Comparison of ENCODE assay signal across 12 cellular contexts in genomic region chr22:25566812-25567211, GRCh38. TPM values are rescaled to one million over a fixed set of nuclear protein-coding genes. Genes with fewer than 3 reads are reported as not detected.
DNase-seq lines count a peak whose midpoint lies in the region; ATAC-seq and TF ChIP-seq lines count a peak whose summit lies in the region.
"Had no signal": no experiment of that assay in that cellular context is flagged by ENCODE, and none has a peak within 500 bp of the region (broad histone marks: within the 10 kb centered on the region; RNA-seq: fewer than 3 reads in every experiment).

No MANE protein-coding gene starts in this region.

- CTCF ChIA-PET in naive thymus-derived CD4-positive, alpha-beta T cell (lab: Charles Lee): no interaction called here
- CTCF ChIA-PET in PC-3 (lab: Charles Lee): no interaction called here

- H3K36me3 ChIP-seq in DND-41 (ENCODE audit: insufficient read depth, low read length): no peaks in the 10 kb centered on the region
- no peaks in the 10 kb centered on the region for H3K36me3 ChIP-seq in HUES6 (ENCODE audit: control insufficient read depth, insufficient read depth, low read length)
- peaks cover 0 to 2% (median 0%) of the 10 kb centered on the region in 3 experiments for H3K36me3 ChIP-seq in naive thymus-derived CD4-positive, alpha-beta T cell (ENCODE audit: control insufficient read depth in 2 of 3, insufficient read depth in 3 of 3, low read length in 3 of 3)
- H3K36me3 ChIP-seq in PC-3 (ENCODE audit: low read depth, low read length): no peaks in the 10 kb centered on the region
- H3K36me3 ChIP-seq in Karpas-422 (ENCODE audit: insufficient read depth, low read length): no peaks in the 10 kb centered on the region
- H3K36me3 ChIP-seq: cardiac muscle cell, sigmoid colon had no signal

- H3F3A ChIP-seq in PC-3 (ENCODE audit: low read length, unreplicated experiment): no peaks in the 10 kb centered on the region

- H3K4me2 ChIP-seq in DND-41 (ENCODE audit: insufficient read depth, low read length) (peak overlapping the region; percentile 100; the same call in 1 of the 2 replicates), PC-3 (ENCODE audit: low read length) (no peak overlapping the region), Karpas-422 (ENCODE audit: low read depth, low read length, poor library complexity, severe bottlenecking) (no peak overlapping the region)

- peaks cover 0 to 25% (median 0%) of the 10 kb centered on the region in 5 donors for H3K27me3 Mint-ChIP-seq in naive thymus-derived CD4-positive, alpha-beta T cell

- peaks cover 36% of the 10 kb centered on the region for H3K4me1 ChIP-seq in DND-41 (ENCODE audit: insufficient read depth, low read length)
- H3K4me1 ChIP-seq in HUES6 (ENCODE audit: control insufficient read depth, insufficient read depth, low read length): peaks cover 39% of the 10 kb centered on the region
- peaks cover 4 to 11% of the 10 kb centered on the region in 2 donors for H3K4me1 ChIP-seq in naive thymus-derived CD4-positive, alpha-beta T cell (ENCODE audit: control insufficient read depth in 2 of 2, insufficient read depth in 2 of 2, low read length in 2 of 2)
- no peaks in the 10 kb centered on the region for H3K4me1 ChIP-seq in PC-3 (ENCODE audit: insufficient read depth, low read length)
- peaks cover 38% of the 10 kb centered on the region for H3K4me1 ChIP-seq in Karpas-422 (ENCODE audit: low read length)

- DNase-seq in DND-41 (no peak), G401 (ENCODE audit: low spot score) (no peak), PC-3 (no peak), Karpas-422 (no peak)
- no peak for DNase-seq in naive thymus-derived CD4-positive, alpha-beta T cell
- DNase-seq: NCI-H2081 treated with DMSO at 0.1 percent for 48 hours, sigmoid colon had no signal

- H3K9me3 Mint-ChIP-seq in naive thymus-derived CD4-positive, alpha-beta T cell: peaks cover 0 to under 1% (median 0%) of the 10 kb centered on the region in 11 donors

- peaks cover 0 to 15% (median 0%) of the 10 kb centered on the region in 5 donors for H3K36me3 Mint-ChIP-seq in naive thymus-derived CD4-positive, alpha-beta T cell

- H3K27ac ChIP-seq in DND-41 (ENCODE audit: low read length): 0 out of 2 replicates have a peak overlapping the region, but pooled peaks have one; percentile 30
- H3K27ac ChIP-seq in HUES6 (ENCODE audit: low read depth, low read length): no peak overlapping the region
- H3K27ac ChIP-seq in VCaP: peak overlapping the region; percentile 81
- no peak overlapping the region for H3K27ac ChIP-seq in naive thymus-derived CD4-positive, alpha-beta T cell (ENCODE audit: low read depth, low read length)
- no peak overlapping the region for H3K27ac ChIP-seq in PC-3 (ENCODE audit: low read length)
- H3K27ac ChIP-seq in Karpas-422 (ENCODE audit: low read length): no peak overlapping the region
- H3K27ac ChIP-seq: cardiac muscle cell, RWPE1, sigmoid colon had no signal

- H3K9ac ChIP-seq in DND-41 (ENCODE audit: low read depth, low read length) (no peak overlapping the region), HUES6 (ENCODE audit: low read length) (no peak overlapping the region), PC-3 (ENCODE audit: low read length) (no peak overlapping the region), Karpas-422 (ENCODE audit: low read length) (no peak overlapping the region)

- H3K27ac Mint-ChIP-seq in naive thymus-derived CD4-positive, alpha-beta T cell: peak overlapping the region in 3 of 9 donors; percentile 21 to 74 (median 34)

- POLR2A ChIA-PET in naive thymus-derived CD4-positive, alpha-beta T cell (lab: Charles Lee): no interaction called here
- POLR2A ChIA-PET in PC-3 (lab: Charles Lee; ENCODE audit: unreplicated experiment): no interaction called here

- no peak overlapping the region; the same call in 1 of the 2 replicates for H2AFZ ChIP-seq in DND-41 (ENCODE audit: low read depth, low read length)
- no peak overlapping the region for H2AFZ ChIP-seq in PC-3 (ENCODE audit: low read length)
- H2AFZ ChIP-seq in Karpas-422 (ENCODE audit: low read length): no peak overlapping the region

- in situ Hi-C loops in G401 (cut with HindIII; ENCODE audit: low sequenced_read_pairs): no loop called here

- H4K20me1 ChIP-seq in DND-41 (ENCODE audit: insufficient read depth, low read length) (no peaks in the 10 kb centered on the region; the same call in 1 of the 2 replicates), PC-3 (ENCODE audit: low read length) (no peaks in the 10 kb centered on the region), Karpas-422 (ENCODE audit: insufficient read depth, low read depth, low read length) (0 out of 2 replicates have a peak, but pooled peaks cover 4% of the 10 kb centered on the region)

- TF ChIP-seq CTCF in DND-41 (IDR thresholded peaks at IDR 0.05; ENCODE audit: borderline replicate concordance, extremely low read depth, low read length, poor library complexity, severe bottlenecking): no peak
- no peak for TF ChIP-seq CTCF in VCaP (conservative IDR thresholded peaks at IDR 0.05)
- TF ChIP-seq CTCF in PC-3 (conservative IDR thresholded peaks at IDR 0.05; ENCODE audit: low read depth, low read length): no peak

- H3K4me3 ChIP-seq in DND-41 (ENCODE audit: low read depth in 1 of 2, low read length in 2 of 2): peak overlapping the region in 1 of 2 experiments; percentile 94; a peak in 2 of 4 replicates
- H3K4me3 ChIP-seq in HUES6 (ENCODE audit: low read depth, low read length): peak overlapping the region; percentile 78; the same call in 1 of the 2 replicates
- H3K4me3 ChIP-seq in naive thymus-derived CD4-positive, alpha-beta T cell (ENCODE audit: low read length): no peak overlapping the region
- H3K4me3 ChIP-seq in PC-3 (ENCODE audit: low read length): no peak overlapping the region
- no peak overlapping the region for H3K4me3 ChIP-seq in Karpas-422 (ENCODE audit: low read length)

- H3K4me1 Mint-ChIP-seq in naive thymus-derived CD4-positive, alpha-beta T cell: peaks cover 18 to 70% (median 34%) of the 10 kb centered on the region in 7 donors

- H3K9me2 ChIP-seq in PC-3 (replicated peaks; ENCODE audit: low read length) (no peaks in the 10 kb centered on the region), Karpas-422 (replicated peaks; ENCODE audit: insufficient read depth, low read length) (no peaks in the 10 kb centered on the region)

- H3K9me3 ChIP-seq in DND-41 (ENCODE audit: insufficient read depth, low read length, severe bottlenecking): no peaks in the 10 kb centered on the region
- no peaks in the 10 kb centered on the region for H3K9me3 ChIP-seq in HUES6 (ENCODE audit: control insufficient read depth, insufficient read depth, low read depth, low read length)
- no peaks in the 10 kb centered on the region for H3K9me3 ChIP-seq in naive thymus-derived CD4-positive, alpha-beta T cell (ENCODE audit: control insufficient read depth in 2 of 3, low read length in 3 of 3)
- H3K9me3 ChIP-seq in PC-3 (ENCODE audit: low read length): no peaks in the 10 kb centered on the region
- no peaks in the 10 kb centered on the region for H3K9me3 ChIP-seq in Karpas-422 (ENCODE audit: low read length)
- H3K9me3 ChIP-seq: sigmoid colon had no signal

- no peak for ATAC-seq in DND-41 (ENCODE audit: insufficient read depth, low read depth)
- ATAC-seq in naive thymus-derived CD4-positive, alpha-beta T cell: peak; percentile 53
- no peak for ATAC-seq in PC-3
- no peak for ATAC-seq in HG02623 (IDR thresholded peaks at IDR 0.05; ENCODE audit: unreplicated experiment)

- H3K79me2 ChIP-seq in DND-41 (ENCODE audit: insufficient read depth, low read length) (peaks cover 3% of the 10 kb centered on the region; the same call in 1 of the 2 replicates), PC-3 (ENCODE audit: low read length) (no peaks in the 10 kb centered on the region), Karpas-422 (ENCODE audit: low read length) (no peaks in the 10 kb centered on the region)

- H3K27me3 ChIP-seq in DND-41 (ENCODE audit: insufficient read depth, low read length, poor library complexity) (peaks cover 29% of the 10 kb centered on the region), HUES6 (ENCODE audit: control insufficient read depth, insufficient read depth, low read length) (peaks cover 15% of the 10 kb centered on the region), PC-3 (ENCODE audit: low read length) (peaks cover 66% of the 10 kb centered on the region), Karpas-422 (ENCODE audit: low read length) (no peaks in the 10 kb centered on the region)
- no peaks in the 10 kb centered on the region for H3K27me3 ChIP-seq in naive thymus-derived CD4-positive, alpha-beta T cell (ENCODE audit: control insufficient read depth in 2 of 2, insufficient read depth in 2 of 2, low read length in 2 of 2)
- H3K27me3 ChIP-seq: cardiac muscle cell, sigmoid colon had no signal

- H3K4me3 Mint-ChIP-seq in naive thymus-derived CD4-positive, alpha-beta T cell: peak overlapping the region in 7 of 10 donors; percentile 39 to 98 (median 89)

- BruUV-seq in PC-3 (replicated peaks; lab: Mats Ljungman, UMichigan): no TSS peak

- intact Hi-C loops in naive thymus-derived CD4-positive, alpha-beta T cell (cut with micrococcal nuclease): loop anchor here (2.0 to 10.0 kb wide), 4 partner anchors 102 to 206 kb away; no protein-coding TSS in a partner anchor
- intact Hi-C loops in PC-3 (cut with micrococcal nuclease): no loop called here

RNA-seq across cellular contexts. Expression of gene GRK3, which starts 2.3 kb away (rescaled TPM):
- 10 to 100 TPM in 2 of 5 experiments, 1 to 10 TPM in 3; 5.6 to 44.8 (median 6.5) TPM for total RNA-seq in naive thymus-derived CD4-positive, alpha-beta T cell
- 1 to 10 TPM in 1 of 2 donors, under 1 TPM in 1; 0.69 to 1.0 TPM for polyA plus RNA-seq in naive thymus-derived CD4-positive, alpha-beta T cell
- 6.8 and 16.3 TPM in 2 replicates for total RNA-seq in G401 (2014; rRNA removed; shearing (Covaris generic))
- total RNA-seq in PC-3 (2014; rRNA removed): under 0.01 TPM in 1 of 2 replicates, not detected in the other
- 1.4 and 2.0 TPM in 2 replicates for total RNA-seq in Karpas-422 (2014; rRNA removed; shearing (Covaris generic); ENCODE audit: low replicate concordance)

Comparison
In these comparisons a context has a peak if more than half of its experiments do, and no peak if none do; other contexts are left out.
1. H3K27ac ChIP-seq: peak in DND-41 (single experiment) and VCaP (single experiment); none in HUES6 (single experiment), naive thymus-derived CD4-positive, alpha-beta T cell (single experiment), PC-3 (single experiment) and Karpas-422 (single experiment).